7 cellular contexts compared by ENCODE assay signal in genomic region chr17:45586651-45586934, GRCh38.
DNase-seq lines count a peak whose midpoint lies in the region; ATAC-seq and TF ChIP-seq lines count a peak whose summit lies in the region.
"Not testable (repeated sequence)": the region's sequence is repeated elsewhere in the genome, so short reads cannot be mapped to it uniquely, and the experiment has no call there.

No MANE protein-coding gene starts in this region.

- H3F3A ChIP-seq in DOHH2 (ENCODE audit: control insufficient read depth, insufficient read depth) = peaks cover 15% of the 10 kb centered on the region

- CTCF ChIA-PET in OCI-LY7 (lab: Charles Lee; ENCODE audit: unreplicated experiment); activated CD8-positive, alpha-beta T cell treated with anti-CD3 and anti-CD28 coated beads for 36 hours (lab: Charles Lee): not testable (repeated sequence)

- BruUV-seq in OCI-LY7 (replicated peaks; lab: Mats Ljungman, UMichigan) = not testable (repeated sequence)

- H3K27ac Mint-ChIP-seq in activated CD8-positive, alpha-beta T cell treated with anti-CD3 and anti-CD28 coated beads for 36 hours = not testable (repeated sequence)

- not testable (repeated sequence) for H3K9me2 ChIP-seq in DOHH2 (replicated peaks; ENCODE audit: control insufficient read depth, low read length); OCI-LY7 (ENCODE audit: insufficient read depth, low read length)

- not testable (repeated sequence) for H3K9me3 ChIP-seq in DOHH2 (ENCODE audit: control insufficient read depth, insufficient read depth, low read length); HUES64 (ENCODE audit: insufficient read depth, low read depth, low read length); OCI-LY7 (ENCODE audit: low read length); left lung; sigmoid colon

- H3K27ac ChIP-seq in DOHH2 (ENCODE audit: low read depth, low read length); HUES64 (ENCODE audit: low read depth, low read length); OCI-LY7 (ENCODE audit: low read depth, low read length, poor library complexity, severe bottlenecking): not testable (repeated sequence)
- H3K27ac ChIP-seq in coronary artery (peak overlapping the region in 1 of 2 donors; percentile 88), left lung (peak overlapping the region; percentile 93), sigmoid colon (peak overlapping the region in 3 of 4 donors; percentile 77 to 87 (median 81))

- TF ChIP-seq EP300 in sigmoid colon (IDR thresholded peaks at IDR 0.05) = not testable (repeated sequence)

- not testable (repeated sequence) for H3K9me3 Mint-ChIP-seq in activated CD8-positive, alpha-beta T cell treated with anti-CD3 and anti-CD28 coated beads for 36 hours

- not testable (repeated sequence) for H3K4me1 Mint-ChIP-seq in activated CD8-positive, alpha-beta T cell treated with anti-CD3 and anti-CD28 coated beads for 36 hours (ENCODE audit: low read depth)

- peak overlapping the region; percentile 77; the same call in 1 of the 2 replicates for H3K4me2 ChIP-seq in DOHH2 (ENCODE audit: low read length)
- H3K4me2 ChIP-seq in OCI-LY7 (ENCODE audit: low read length) = peak overlapping the region; percentile 92; the same call in 1 of the 2 replicates

- H3K4me3 ChIP-seq in DOHH2 (ENCODE audit: low read length) (peak overlapping the region; percentile 87), HUES64 (ENCODE audit: low read length) (peak overlapping the region; percentile 93; the same call in 1 of the 2 replicates), coronary artery (peak overlapping the region; percentile 87)
- H3K4me3 ChIP-seq in OCI-LY7 (ENCODE audit: low read depth, low read length, poor library complexity, severe bottlenecking); left lung; sigmoid colon: not testable (repeated sequence)

- H3K36me3 ChIP-seq in DOHH2 (ENCODE audit: control insufficient read depth, low read length) (peaks cover 25% of the 10 kb centered on the region), HUES64 (ENCODE audit: insufficient read depth, low read length) (peaks cover 10% of the 10 kb centered on the region), OCI-LY7 (ENCODE audit: insufficient read depth, low read length) (peaks cover 17% of the 10 kb centered on the region)
- H3K36me3 ChIP-seq in left lung, sigmoid colon: not testable (repeated sequence)

- H3K79me2 ChIP-seq in DOHH2 (ENCODE audit: control insufficient read depth, low read length) = peaks cover 30% of the 10 kb centered on the region
- peaks cover 29% of the 10 kb centered on the region for H3K79me2 ChIP-seq in OCI-LY7 (ENCODE audit: insufficient read depth, low read depth, low read length)

- H3K4me3 Mint-ChIP-seq in activated CD8-positive, alpha-beta T cell treated with anti-CD3 and anti-CD28 coated beads for 36 hours = peak overlapping the region; percentile 86

- not testable (repeated sequence) for ATAC-seq in activated CD8-positive, alpha-beta T cell treated with anti-CD3 and anti-CD28 coated beads for 36 hours; left lung

- TF ChIP-seq CTCF in DOHH2 (IDR thresholded peaks at IDR 0.05; ENCODE audit: low read depth, low read length, poor library complexity, severe bottlenecking); OCI-LY7 (conservative IDR thresholded peaks at IDR 0.05; ENCODE audit: low read length); activated CD8-positive, alpha-beta T cell treated with anti-CD3 and anti-CD28 coated beads for 36 hours (IDR thresholded peaks at IDR 0.05); coronary artery (IDR thresholded peaks at IDR 0.05); left lung (IDR thresholded peaks at IDR 0.05); sigmoid colon (IDR thresholded peaks at IDR 0.05): not testable (repeated sequence)

- intact Hi-C loops in OCI-LY7 (cut with micrococcal nuclease; ENCODE audit: unreplicated experiment) = loop anchor here (5.0 kb wide), 1 partner anchor 676 kb away; no protein-coding TSS in a partner anchor
- intact Hi-C loops in activated CD8-positive, alpha-beta T cell treated with anti-CD3 and anti-CD28 coated beads for 36 hours (cut with micrococcal nuclease); left lung (cut with DNase I); sigmoid colon (cut with DNase I): not testable (repeated sequence)

- H3K9ac ChIP-seq in HUES64 (ENCODE audit: low read depth, low read length) = not testable (repeated sequence)

- H4K20me1 ChIP-seq in DOHH2 (ENCODE audit: control insufficient read depth, insufficient read depth, low read depth, low read length); OCI-LY7 (ENCODE audit: insufficient read depth, low read length): not testable (repeated sequence)

- POLR2A ChIA-PET in OCI-LY7 (lab: Charles Lee); activated CD8-positive, alpha-beta T cell treated with anti-CD3 and anti-CD28 coated beads for 36 hours (lab: Charles Lee): not testable (repeated sequence)

- H3K36me3 Mint-ChIP-seq in activated CD8-positive, alpha-beta T cell treated with anti-CD3 and anti-CD28 coated beads for 36 hours (ENCODE audit: low read depth) = not testable (repeated sequence)

- TF ChIP-seq POLR2A in sigmoid colon (IDR thresholded peaks at IDR 0.05) = not testable (repeated sequence)

- H3K27me3 Mint-ChIP-seq in activated CD8-positive, alpha-beta T cell treated with anti-CD3 and anti-CD28 coated beads for 36 hours = not testable (repeated sequence)

- not testable (repeated sequence) for DNase-seq in OCI-LY7 (ENCODE audit: low spot score); activated CD8-positive, alpha-beta T cell treated with anti-CD3 and anti-CD28 coated beads for 36 hours; coronary artery (ENCODE audit: low spot score); left lung; sigmoid colon

- H3K4me1 ChIP-seq in DOHH2 (ENCODE audit: control insufficient read depth, low read length) (peaks cover 16% of the 10 kb centered on the region), left lung (peaks cover 8 to 26% of the 10 kb centered on the region in 2 donors), sigmoid colon (peaks cover 0 to 28% (median 15%) of the 10 kb centered on the region in 4 donors)
- not testable (repeated sequence) for H3K4me1 ChIP-seq in HUES64 (ENCODE audit: insufficient read depth, low read length); OCI-LY7 (ENCODE audit: insufficient read depth, low read length, poor library complexity, severe bottlenecking)

- H3K27me3 ChIP-seq in DOHH2 (ENCODE audit: control insufficient read depth, low read length); HUES64 (ENCODE audit: insufficient read depth, low read length); left lung; sigmoid colon: not testable (repeated sequence)

- 87% methylated on average over 6 of the region's 6 CpGs for WGBS in HUES64
- 59 to 84% methylated on average over 6 of the region's 6 CpGs for WGBS in sigmoid colon, 2 donors

- not testable (repeated sequence) for H2AFZ ChIP-seq in OCI-LY7 (ENCODE audit: low read length)
